10 cellular contexts compared by ENCODE assay signal in genomic region chr1:67534627-67535065, GRCh38.
A peak's percentile ranks its signal among the peaks of the same experiment; 100 is the strongest.
DNase-seq lines count a peak whose midpoint lies in the region; TF ChIP-seq lines count a peak whose summit lies in the region.
"Had no signal": no experiment of that assay in that cellular context is flagged by ENCODE, and none has a peak within 500 bp of the region (broad histone marks: within the 10 kb centered on the region; RNA-seq: fewer than 3 reads in every experiment).

No MANE protein-coding gene starts in this region.

- H3K4me1 Mint-ChIP-seq in T-helper 2 cell treated with Interferon-gamma antibody and Interleukin-4, amounts not matched to agents 5 μg/mL and 100 μg/mL, for 36 hours (ENCODE audit: low read depth), result no peaks in the 10 kb centered on the region

- H3K4me1 ChIP-seq in adipocyte (ENCODE audit: control insufficient read depth, insufficient read depth, low read length), result peaks cover 30% of the 10 kb centered on the region
- H3K4me1 ChIP-seq in liver (ENCODE audit: control insufficient read depth in 4 of 4, insufficient read depth in 4 of 4, low read length in 3 of 4), result peaks cover 9 to 53% (median 35%) of the 10 kb centered on the region in 4 donors
- H3K4me1 ChIP-seq: gastroesophageal sphincter had no signal

- DNase-seq in EL (peak; percentile 50), LoVo (ENCODE audit: low spot score) (peak; percentile 5), adipocyte (ENCODE audit: low read depth) (peak; percentile 41), AG20443 (ENCODE audit: low spot score) (no peak), amygdala (lab: John Stamatoyannopoulos, UW) (no peak)
- DNase-seq in T-helper 2 cell treated with Interferon-gamma antibody and Interleukin-4, amounts not matched to agents 5 μg/mL and 100 μg/mL, for 36 hours (ENCODE audit: low spot score), result no peak
- DNase-seq in activated CD4-positive, CD25-positive, alpha-beta regulatory T cell treated with anti-CD3 and anti-CD28 coated beads, Interleukin-2, amount 50 U/mL, for 72 hours, result no peak

- H3K9ac ChIP-seq in adipocyte (ENCODE audit: low read length) (peak overlapping the region; percentile 38), liver (ENCODE audit: low read depth in 1 of 2, low read length in 2 of 2) (peak overlapping the region; percentile 22 to 88)

- H3K27me3 ChIP-seq in adipocyte (replicated peaks; ENCODE audit: control insufficient read depth, insufficient read depth, low read length), result no peaks in the 10 kb centered on the region
- no peaks in the 10 kb centered on the region for H3K27me3 ChIP-seq in liver (ENCODE audit: control insufficient read depth in 4 of 4, insufficient read depth in 4 of 4, low read length in 3 of 4)
- H3K27me3 ChIP-seq: gastroesophageal sphincter, Peyer's patch had no signal

- H3K36me3 Mint-ChIP-seq in T-helper 2 cell treated with Interferon-gamma antibody and Interleukin-4, amounts not matched to agents 5 μg/mL and 100 μg/mL, for 36 hours (ENCODE audit: low read depth), result no peaks in the 10 kb centered on the region

- H3K9me3 Mint-ChIP-seq in T-helper 2 cell treated with Interferon-gamma antibody and Interleukin-4, amounts not matched to agents 5 μg/mL and 100 μg/mL, for 36 hours, result no peaks in the 10 kb centered on the region

- no peaks in the 10 kb centered on the region for H3K27me3 Mint-ChIP-seq in T-helper 2 cell treated with Interferon-gamma antibody and Interleukin-4, amounts not matched to agents 5 μg/mL and 100 μg/mL, for 36 hours (ENCODE audit: low read depth)

- H3K36me3 ChIP-seq in adipocyte (ENCODE audit: control insufficient read depth, insufficient read depth, low read length, severe bottlenecking) (no peaks in the 10 kb centered on the region), liver (ENCODE audit: control insufficient read depth in 4 of 4, insufficient read depth in 3 of 4, low read depth in 1 of 4, low read length in 3 of 4) (no peaks in the 10 kb centered on the region)
- H3K36me3 ChIP-seq: gastroesophageal sphincter, Peyer's patch had no signal

- no peak for TF ChIP-seq CTCF in liver (IDR thresholded peaks at IDR 0.05; ENCODE audit: low read depth, low read length, missing input control)

- no peak overlapping the region for H3K4me3 ChIP-seq in adipocyte (ENCODE audit: low read length)
- no peak overlapping the region for H3K4me3 ChIP-seq in liver (ENCODE audit: low read depth in 1 of 3, low read length in 3 of 3)
- H3K4me3 ChIP-seq: gastroesophageal sphincter, Peyer's patch had no signal

- no peak overlapping the region for H3K27ac Mint-ChIP-seq in T-helper 2 cell treated with Interferon-gamma antibody and Interleukin-4, amounts not matched to agents 5 μg/mL and 100 μg/mL, for 36 hours

- H3K9me3 ChIP-seq in adipocyte (ENCODE audit: control insufficient read depth, low read length) (no peaks in the 10 kb centered on the region), liver (ENCODE audit: control insufficient read depth in 4 of 4, low read length in 3 of 4) (no peaks in the 10 kb centered on the region)
- H3K9me3 ChIP-seq: gastroesophageal sphincter, Peyer's patch had no signal

- H3K27ac ChIP-seq in liver (ENCODE audit: low read depth in 1 of 2, low read length in 2 of 2), result peak overlapping the region; percentile 85 to 89
- H3K27ac ChIP-seq: gastroesophageal sphincter had no signal

- no peak for TF ChIP-seq RAD21 in liver (IDR thresholded peaks at IDR 0.05)

- WGBS in liver, result 25% methylated on average over 2 of the region's 2 CpGs

- no peak overlapping the region for H3K4me3 Mint-ChIP-seq in T-helper 2 cell treated with Interferon-gamma antibody and Interleukin-4, amounts not matched to agents 5 μg/mL and 100 μg/mL, for 36 hours

TF ChIP-seq in liver, 16 proteins besides CTCF, POLR2A, EP300 and RAD21:
- TF ChIP-seq HNF4A (conservative IDR thresholded peaks at IDR 0.05) (peak; percentile 81 to 83), ATF3 (IDR thresholded peaks at IDR 0.05) (peak; percentile 45), GABPA (IDR thresholded peaks at IDR 0.05 in 1 of 2, conservative IDR thresholded peaks at IDR 0.05 in 1 of 2) (no peak), REST (IDR thresholded peaks at IDR 0.05) (peak; percentile 41), JUND (IDR thresholded peaks at IDR 0.05) (peak; percentile 58 to 65), SP1 (IDR thresholded peaks at IDR 0.05) (peak; percentile 83), EGR1 (IDR thresholded peaks at IDR 0.05; ENCODE audit: low read depth in 2 of 2) (peak in 1 of 2 donors; percentile 16), YY1 (IDR thresholded peaks at IDR 0.05) (peak; percentile 48), FOXA1 (IDR thresholded peaks at IDR 0.05) (peak; percentile 29), ZBTB33 (IDR thresholded peaks at IDR 0.05) (peak; percentile 23), TAF1 (conservative IDR thresholded peaks at IDR 0.05) (peak; percentile 13), HNF4G (IDR thresholded peaks at IDR 0.05) (peak; percentile 45), RXRA (IDR thresholded peaks at IDR 0.05) (peak; percentile 87 to 88), NR2F2 (IDR thresholded peaks at IDR 0.05) (peak; percentile 15), MAX (IDR thresholded peaks at IDR 0.05) (peak; percentile 59), FOXA2 (IDR thresholded peaks at IDR 0.05) (peak; percentile 44)

Comparison
In these comparisons a context has a peak if more than half of its experiments do, and no peak if none do; other contexts are left out.
1. DNase-seq: peak in EL (single experiment), LoVo (single experiment) and adipocyte (single experiment); none in T-helper 2 cell treated with Interferon-gamma antibody and Interleukin-4, amounts not matched to agents 5 μg/mL and 100 μg/mL, for 36 hours (single experiment), activated CD4-positive, CD25-positive, alpha-beta regulatory T cell treated with anti-CD3 and anti-CD28 coated beads, Interleukin-2, amount 50 U/mL, for 72 hours (single experiment), AG20443 (single experiment) and amygdala (0 of 56).